Comparison of ENCODE assay signal across 27 cellular contexts in the genomic region with DNA sequence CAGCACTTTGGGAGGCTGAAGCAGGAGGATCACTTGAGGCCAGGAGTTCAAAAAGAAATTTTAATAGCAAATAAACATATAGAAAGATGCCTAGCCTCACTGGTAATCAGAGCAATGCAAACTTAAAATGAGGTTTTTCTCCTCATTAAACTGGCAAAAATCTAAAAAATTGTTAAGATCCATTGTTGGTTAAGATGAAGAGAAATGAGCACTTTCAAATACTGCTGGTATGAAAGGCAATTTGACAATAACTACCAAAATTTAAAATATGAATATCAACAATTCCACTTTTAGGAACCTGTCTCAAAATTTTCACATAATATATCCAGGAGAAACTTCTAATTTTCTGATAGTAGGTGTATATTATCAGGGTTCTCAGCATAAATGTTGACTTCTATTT.
"Had no signal": no experiment of that assay in that cellular context is flagged by ENCODE, and none has a peak within 500 bp of the region (broad histone marks: within the 10 kb centered on the region; RNA-seq: fewer than 3 reads in every experiment).

No MANE protein-coding gene starts in this region.

- H3K27ac ChIP-seq: suprapubic skin, tibial nerve, transverse colon, upper lobe of left lung, upper lobe of right lung, uterus, vagina had no signal

- ATAC-seq: stimulated activated effector memory CD8-positive, alpha-beta T cell treated with anti-CD3 and anti-CD28 coated beads, Interleukin-12 subunit alpha, Interleukin-12 subunit beta, amount 100 ng/mL, for 72 hours; stimulated activated memory B cell treated with anti-CD40 and anti-IgM and Interleukin-4, amounts not matched to agents 10 μg/mL and 1 μg/mL and 100 μg/mL, for 72 hours; stimulated activated naive B cell treated with anti-CD40 and anti-IgM and Interleukin-4, amounts not matched to agents 10 μg/mL and 1 μg/mL and 100 μg/mL, for 72 hours; stimulated activated naive CD8-positive, alpha-beta T cell treated with anti-CD3 and anti-CD28 coated beads, Interleukin-15, amount 100 ng/mL, for 72 hours; stimulated activated naive CD8-positive, alpha-beta T cell treated with anti-CD3 and anti-CD28 coated beads, Interleukin-15, Interleukin-2, amounts not matched to agents 100 U/mL and 50 U/mL, for 24 hours; upper lobe of right lung had no signal

- H3K36me3 ChIP-seq: stomach, suprapubic skin, thoracic aorta, thyroid gland, tibial nerve, transverse colon, upper lobe of left lung, upper lobe of right lung, uterus, vagina had no signal

- H3K27me3 ChIP-seq: stomach, suprapubic skin, testis, thyroid gland, tibial artery, tibial nerve, transverse colon, upper lobe of left lung, upper lobe of right lung, uterus, vagina had no signal

- DNase-seq: stimulated activated CD4-positive, alpha-beta T cell treated with anti-CD3 and anti-CD28 coated beads, Interleukin-2, amount 100 ng/mL, for 48 hours; stimulated activated CD4-positive, alpha-beta T cell treated with anti-CD3 and anti-CD28 coated beads, Interleukin-4, amount 100 ng/mL, for 1 hour; stimulated activated CD4-positive, alpha-beta T cell treated with anti-CD3 and anti-CD28 coated beads, Interleukin-4, amount 100 ng/mL, for 24 hours; stimulated activated CD4-positive, alpha-beta T cell treated with anti-CD3 and anti-CD28 coated beads, Interleukin-4, amount 100 ng/mL, for 4 hours; stimulated activated CD8-positive, alpha-beta memory T cell treated with anti-CD3 and anti-CD28 coated beads, Interleukin-4, amount 100 ng/mL, for 48 hours; stimulated activated naive B cell treated with anti-CD40 and anti-IgM and Interleukin-4, amounts not matched to agents 10 μg/mL and 1 μg/mL and 100 μg/mL, for 72 hours; stimulated activated naive CD4-positive, alpha-beta T cell; stimulated activated naive CD4-positive, alpha-beta T cell treated with Interleukin-2 at 50 U/mL for 16 hours; stimulated activated naive CD8-positive, alpha-beta T cell treated with anti-CD3 and anti-CD28 coated beads, Interleukin-15, amount 100 ng/mL, for 72 hours; stimulated activated naive CD8-positive, alpha-beta T cell treated with anti-CD3 and anti-CD28 coated beads, Interleukin-15, Interleukin-2, amounts not matched to agents 100 U/mL and 50 U/mL, for 24 hours; stomach; substantia nigra; testis; thyroid gland; tibial artery; transverse colon; trophoblast cell; upper lobe of left lung; upper lobe of right lung; uterus had no signal

- FAIRE-seq: urothelium cell line had no signal

- H3K9me3 ChIP-seq: stomach, suprapubic skin, testis, thoracic aorta, thyroid gland, tibial artery, tibial nerve, transverse colon, upper lobe of left lung, upper lobe of right lung, uterus, vagina had no signal

- H3K4me3 ChIP-seq: stomach, suprapubic skin, testis, thoracic aorta, thyroid gland, tibial artery, tibial nerve, transverse colon, upper lobe of left lung, upper lobe of right lung, uterus, vagina had no signal
